ENCODE assay signal across 8 cellular contexts in genomic region chr11:95254139-95254704, GRCh38. TPM values are rescaled to one million over a fixed set of nuclear protein-coding genes. Genes with fewer than 3 reads are reported as not detected.
DNase-seq lines count a peak whose midpoint lies in the region; ATAC-seq and TF ChIP-seq lines count a peak whose summit lies in the region.

No MANE protein-coding gene starts in this region.

- no peaks in the 10 kb centered on the region for H3K27me3 Mint-ChIP-seq in CD14-positive monocyte (ENCODE audit: low read depth in 3 of 3)

- peaks cover 0 to 8% (median 0%) of the 10 kb centered on the region in 7 donors for H3K9me3 Mint-ChIP-seq in CD14-positive monocyte

- peaks cover 0 to 1% of the 10 kb centered on the region in 2 donors for H3K36me3 Mint-ChIP-seq in CD14-positive monocyte

- peak overlapping the region; percentile 31 for H3K4me3 ChIP-seq in mononuclear cell (ENCODE audit: low read length)

- intact Hi-C loops in CD14-positive monocyte (cut with micrococcal nuclease) = loop anchor here in 1 of 2 donors (10.0 kb wide), 1 partner anchor 111 kb away; no protein-coding TSS in a partner anchor

- peaks cover 59% of the 10 kb centered on the region for H3K4me1 Mint-ChIP-seq in CD14-positive monocyte

- H3K4me1 ChIP-seq in mononuclear cell (ENCODE audit: insufficient read depth, low read length) = peaks cover 51% of the 10 kb centered on the region

- H3K4me3 Mint-ChIP-seq in CD14-positive monocyte = peak overlapping the region; percentile 80 to 86

- peak; percentile 84 for DNase-seq in CD14-positive monocyte (ENCODE audit: low spot score)
- DNase-seq in NOMO-1 (lab: John Stamatoyannopoulos, UW; ENCODE audit: unreplicated experiment in 2 of 2) = peak; percentile 88 to 97
- peak; percentile 76 for DNase-seq in activated CD8-positive, alpha-beta memory T cell treated with anti-CD3 and anti-CD28 coated beads, Interleukin-2, amount 50 U/mL, for 4 hours
- DNase-seq in epidermal melanocyte (ENCODE audit: insufficient read length, low spot score) = peak; percentile 66
- DNase-seq in stimulated activated CD8-positive, alpha-beta memory T cell treated with anti-CD3 and anti-CD28 coated beads, Interleukin-2, amount 100 ng/mL, for 1 hour (ENCODE audit: low read depth in 2 of 2) = peak; percentile 54 to 57

- no peaks in the 10 kb centered on the region for H3K27me3 ChIP-seq in mononuclear cell (ENCODE audit: insufficient read depth, low read length)

- peak overlapping the region; percentile 86 to 97 (median 92) for H3K27ac Mint-ChIP-seq in CD14-positive monocyte

- no peak for TF ChIP-seq CTCF in CD14-positive monocyte (IDR thresholded peaks at IDR 0.05)

- ATAC-seq in GM19452 (IDR thresholded peaks at IDR 0.05; ENCODE audit: unreplicated experiment) = peak; percentile 98
- peak; percentile 99 for ATAC-seq in HG03571 (IDR thresholded peaks at IDR 0.05; ENCODE audit: unreplicated experiment)

- H3K9me3 ChIP-seq in mononuclear cell (ENCODE audit: low read depth, low read length) = no peaks in the 10 kb centered on the region

RNA-seq across cellular contexts. Expression of gene SESN3, which starts 23.2 kb away (rescaled TPM):
- polyA plus RNA-seq in CD14-positive monocyte = 1 to 10 TPM; 1.1 to 1.4 TPM
- total RNA-seq in mononuclear cell = 105 TPM

Comparison
In these comparisons a context has a peak if more than half of its experiments do, and no peak if none do; other contexts are left out.
1. Peak in every context shown above with its lines: DNase-seq, ATAC-seq and H3K4me3 ChIP-seq.